11 cellular contexts compared by ENCODE assay signal in genomic region chr13:47109028-47109427, GRCh38.
DNase-seq lines count a peak whose midpoint lies in the region; ATAC-seq and TF ChIP-seq lines count a peak whose summit lies in the region.
"Had no signal": no experiment of that assay in that cellular context is flagged by ENCODE, and none has a peak within 500 bp of the region (broad histone marks: within the 10 kb centered on the region; RNA-seq: fewer than 3 reads in every experiment).

No MANE protein-coding gene starts in this region.

- H3K27ac ChIP-seq in A673 (ENCODE audit: low read depth, low read length, poor library complexity, severe bottlenecking): no peak overlapping the region
- no peak overlapping the region for H3K27ac ChIP-seq in effector memory CD4-positive, alpha-beta T cell (ENCODE audit: insufficient read depth, low read length, poor library complexity, severe bottlenecking)

- H3K4me3 Mint-ChIP-seq in activated naive CD4-positive, alpha-beta T cell treated with anti-CD3 and anti-CD28 coated beads for 36 hours: no peak overlapping the region
- no peak overlapping the region for H3K4me3 Mint-ChIP-seq in stimulated activated memory B cell treated with anti-CD40 and anti-IgM and Interleukin-4, amounts not matched to agents 10 μg/mL and 1 μg/mL and 100 μg/mL, for 72 hours
- H3K4me3 Mint-ChIP-seq: stimulated activated naive CD8-positive, alpha-beta T cell treated with anti-CD3 and anti-CD28 coated beads, Interleukin-15, Interleukin-2, amounts not matched to agents 100 ng/mL and 50 ng/mL, for 24 hours had no signal

- no peak overlapping the region for H3K4me2 ChIP-seq in Loucy (ENCODE audit: low read depth, low read length, poor library complexity, severe bottlenecking)

- BruUV-seq in A673 (replicated peaks; lab: Mats Ljungman, UMichigan): no TSS peak

- peaks cover 6% of the 10 kb centered on the region for H3K4me1 Mint-ChIP-seq in activated naive CD4-positive, alpha-beta T cell treated with anti-CD3 and anti-CD28 coated beads for 36 hours (ENCODE audit: low read depth)
- peaks cover 6% of the 10 kb centered on the region for H3K4me1 Mint-ChIP-seq in stimulated activated memory B cell treated with anti-CD40 and anti-IgM and Interleukin-4, amounts not matched to agents 10 μg/mL and 1 μg/mL and 100 μg/mL, for 72 hours

- H3K4me1 ChIP-seq in Loucy (ENCODE audit: insufficient read depth, low read length, poor library complexity, severe bottlenecking) (peaks cover 3% of the 10 kb centered on the region), A673 (ENCODE audit: insufficient read depth, low read length, poor library complexity, severe bottlenecking) (no peaks in the 10 kb centered on the region)
- no peaks in the 10 kb centered on the region for H3K4me1 ChIP-seq in effector memory CD4-positive, alpha-beta T cell (ENCODE audit: control insufficient read depth, insufficient read depth, low read length, poor library complexity, severe bottlenecking)

- TF ChIP-seq CTCF in Loucy (conservative IDR thresholded peaks at IDR 0.05; ENCODE audit: low read length) (no peak), A673 (conservative IDR thresholded peaks at IDR 0.05; ENCODE audit: low read depth, low read length) (no peak)

- H3K27me3 Mint-ChIP-seq in activated naive CD4-positive, alpha-beta T cell treated with anti-CD3 and anti-CD28 coated beads for 36 hours (ENCODE audit: low read depth): no peaks in the 10 kb centered on the region
- H3K27me3 Mint-ChIP-seq in stimulated activated memory B cell treated with anti-CD40 and anti-IgM and Interleukin-4, amounts not matched to agents 10 μg/mL and 1 μg/mL and 100 μg/mL, for 72 hours: no peaks in the 10 kb centered on the region
- H3K27me3 Mint-ChIP-seq: stimulated activated naive CD8-positive, alpha-beta T cell treated with anti-CD3 and anti-CD28 coated beads, Interleukin-15, Interleukin-2, amounts not matched to agents 100 ng/mL and 50 ng/mL, for 24 hours had no signal

- H3K36me3 ChIP-seq in Loucy (ENCODE audit: insufficient read depth, low read length): no peaks in the 10 kb centered on the region
- no peaks in the 10 kb centered on the region for H3K36me3 ChIP-seq in A673 (ENCODE audit: insufficient read depth, low read length, poor library complexity, severe bottlenecking)
- no peaks in the 10 kb centered on the region for H3K36me3 ChIP-seq in effector memory CD4-positive, alpha-beta T cell (ENCODE audit: control insufficient read depth, insufficient read depth, low read length)

- intact Hi-C loops in activated naive CD4-positive, alpha-beta T cell treated with anti-CD3 and anti-CD28 coated beads for 36 hours (cut with micrococcal nuclease): no loop called here
- intact Hi-C loops in A673 (cut with micrococcal nuclease; ENCODE audit: unreplicated experiment): no loop called here

- H3K9me3 ChIP-seq in Loucy (ENCODE audit: insufficient read depth, low read depth, low read length) (no peaks in the 10 kb centered on the region), A673 (ENCODE audit: low read depth, low read length, poor library complexity, severe bottlenecking) (no peaks in the 10 kb centered on the region)
- no peaks in the 10 kb centered on the region for H3K9me3 ChIP-seq in effector memory CD4-positive, alpha-beta T cell (ENCODE audit: control insufficient read depth, low read length)

- no peaks in the 10 kb centered on the region for H3K36me3 Mint-ChIP-seq in activated naive CD4-positive, alpha-beta T cell treated with anti-CD3 and anti-CD28 coated beads for 36 hours (ENCODE audit: low read depth)
- H3K36me3 Mint-ChIP-seq in stimulated activated memory B cell treated with anti-CD40 and anti-IgM and Interleukin-4, amounts not matched to agents 10 μg/mL and 1 μg/mL and 100 μg/mL, for 72 hours: no peaks in the 10 kb centered on the region

- no peaks in the 10 kb centered on the region for H4K20me1 ChIP-seq in Loucy (ENCODE audit: insufficient read depth, low read length, poor library complexity, severe bottlenecking)

- peak; percentile 81 for ATAC-seq in HG02610 (IDR thresholded peaks at IDR 0.05; ENCODE audit: unreplicated experiment)
- ATAC-seq in stimulated activated memory B cell treated with anti-CD40 and anti-IgM and Interleukin-4, amounts not matched to agents 10 μg/mL and 1 μg/mL and 100 μg/mL, for 72 hours: peak; percentile 27

- H3F3A ChIP-seq in Loucy (ENCODE audit: low read depth): no peaks in the 10 kb centered on the region

- no peaks in the 10 kb centered on the region for H3K9me2 ChIP-seq in Loucy (replicated peaks; ENCODE audit: low read depth, low read length)

- POLR2A ChIA-PET in A673 (lab: Charles Lee; ENCODE audit: low non-redundant PET): no interaction called here

- H3K9ac ChIP-seq in Loucy (ENCODE audit: low read depth, low read length, poor library complexity, severe bottlenecking): no peak overlapping the region

- H3K4me3 ChIP-seq in Loucy (ENCODE audit: low read length, poor library complexity, severe bottlenecking) (no peak overlapping the region), A673 (ENCODE audit: low read depth, low read length, poor library complexity, severe bottlenecking) (no peak overlapping the region)
- no peak overlapping the region for H3K4me3 ChIP-seq in effector memory CD4-positive, alpha-beta T cell (ENCODE audit: insufficient read depth, low read depth, low read length, poor library complexity, severe bottlenecking)

- H3K27ac Mint-ChIP-seq in activated naive CD4-positive, alpha-beta T cell treated with anti-CD3 and anti-CD28 coated beads for 36 hours: no peak overlapping the region
- peak overlapping the region; percentile 0 for H3K27ac Mint-ChIP-seq in stimulated activated memory B cell treated with anti-CD40 and anti-IgM and Interleukin-4, amounts not matched to agents 10 μg/mL and 1 μg/mL and 100 μg/mL, for 72 hours
- H3K27ac Mint-ChIP-seq: stimulated activated naive CD8-positive, alpha-beta T cell treated with anti-CD3 and anti-CD28 coated beads, Interleukin-15, Interleukin-2, amounts not matched to agents 100 ng/mL and 50 ng/mL, for 24 hours had no signal

- DNase-seq in activated naive CD4-positive, alpha-beta T cell treated with anti-CD3 and anti-CD28 coated beads for 36 hours: peak; percentile 6
- DNase-seq in activated naive CD4-positive, alpha-beta T cell treated with anti-CD3 and anti-CD28 coated beads, Interleukin-2, amount 50 U/mL, for 16 hours: no peak
- DNase-seq in A673 (ENCODE audit: low spot score): no peak
- no peak for DNase-seq in effector memory CD4-positive, alpha-beta T cell
- no peak for DNase-seq in SIG-M5 (lab: John Stamatoyannopoulos, UW)
- DNase-seq: activated gamma-delta T cell, NCI-H748 treated with DMSO at 0.1 percent for 48 hours had no signal

- H3K9me3 Mint-ChIP-seq in activated naive CD4-positive, alpha-beta T cell treated with anti-CD3 and anti-CD28 coated beads for 36 hours: no peaks in the 10 kb centered on the region
- H3K9me3 Mint-ChIP-seq in stimulated activated memory B cell treated with anti-CD40 and anti-IgM and Interleukin-4, amounts not matched to agents 10 μg/mL and 1 μg/mL and 100 μg/mL, for 72 hours: peaks cover under 1% of the 10 kb centered on the region
- H3K9me3 Mint-ChIP-seq: stimulated activated naive CD8-positive, alpha-beta T cell treated with anti-CD3 and anti-CD28 coated beads, Interleukin-15, Interleukin-2, amounts not matched to agents 100 ng/mL and 50 ng/mL, for 24 hours had no signal

- H3K79me2 ChIP-seq in Loucy (ENCODE audit: insufficient read depth, low read length): no peaks in the 10 kb centered on the region

- CTCF ChIA-PET in activated naive CD4-positive, alpha-beta T cell treated with anti-CD3 and anti-CD28 coated beads for 36 hours (lab: Charles Lee): no interaction called here
- CTCF ChIA-PET in A673 (lab: Charles Lee): no interaction called here

- peak overlapping the region; percentile 2; the same call in 1 of the 2 replicates for H2AFZ ChIP-seq in Loucy (ENCODE audit: low read length)

- H3K27me3 ChIP-seq in Loucy (ENCODE audit: insufficient read depth, low read length, poor library complexity, severe bottlenecking) (no peaks in the 10 kb centered on the region), A673 (replicated peaks; ENCODE audit: insufficient read depth, low read depth, low read length, poor library complexity) (peaks cover 4% of the 10 kb centered on the region)
- H3K27me3 ChIP-seq in effector memory CD4-positive, alpha-beta T cell (replicated peaks; ENCODE audit: control insufficient read depth, insufficient read depth, low read length, poor library complexity, severe bottlenecking): no peaks in the 10 kb centered on the region
